In genomic region chr3:100634493-100635272, GRCh38 we compare ENCODE assay signal across 8 cellular contexts. TPM values are rescaled to one million over a fixed set of nuclear protein-coding genes. Genes with fewer than 3 reads are reported as not detected.
DNase-seq lines count a peak whose midpoint lies in the region; ATAC-seq and TF ChIP-seq lines count a peak whose summit lies in the region.

No MANE protein-coding gene starts in this region.

- DNase-seq in ELR (ENCODE audit: low read depth): peak; percentile 40
- peak; percentile 58 for DNase-seq in SK-MEL-5 (ENCODE audit: low read depth, low spot score)
- peak; percentile 32 for DNase-seq in fibroblast of villous mesenchyme (ENCODE audit: low read depth)
- peak; percentile 57 for DNase-seq in stomach
- DNase-seq in ecto neural progenitor cell (ENCODE audit: low spot score): no peak
- DNase-seq in NCI-H128 (lab: John Stamatoyannopoulos, UW; ENCODE audit: unreplicated experiment): no peak

- ATAC-seq in HG02759 (IDR thresholded peaks at IDR 0.05; ENCODE audit: unreplicated experiment) (peak; percentile 58), HG02938 (IDR thresholded peaks at IDR 0.05; ENCODE audit: unreplicated experiment) (no peak)

- in situ Hi-C loops in SK-MEL-5 (cut with HindIII; ENCODE audit: low pct_unique_long_range_greater_than_20kb, low sequenced_read_pairs): no loop called here

- H3K27me3 ChIP-seq in stomach: no peaks in the 10 kb centered on the region

- no peaks in the 10 kb centered on the region for H3K36me3 ChIP-seq in stomach

- no peak for TF ChIP-seq CTCF in fibroblast of villous mesenchyme (IDR thresholded peaks at IDR 0.05; ENCODE audit: insufficient read depth, low read depth, low read length)
- no peak for TF ChIP-seq CTCF in stomach (IDR thresholded peaks at IDR 0.05)

- H3K4me3 ChIP-seq in fibroblast of villous mesenchyme (ENCODE audit: low read depth, low read length) (no peak overlapping the region), stomach (no peak overlapping the region)

- 40 to 58% (median 42%) methylated on average over 5 of the region's 5 CpGs for WGBS in stomach, 5 donors

- TF ChIP-seq POLR2A in stomach (IDR thresholded peaks at IDR 0.05): no peak

- intact Hi-C loops in stomach (cut with DNase I; ENCODE audit: low total_unique reads): no loop called here

- no peaks in the 10 kb centered on the region for H3K9me3 ChIP-seq in stomach

- peaks cover 0 to 7% (median 0%) of the 10 kb centered on the region in 4 donors for H3K4me1 ChIP-seq in stomach

- H3K27ac ChIP-seq in stomach: peak overlapping the region in 1 of 5 donors; percentile 33

- TF ChIP-seq EP300 in stomach (IDR thresholded peaks at IDR 0.05): no peak

RNA-seq across cellular contexts. Expression of gene ADGRG7, which starts 25.3 kb away (rescaled TPM):
- not detected in 2 replicates for total RNA-seq in SK-MEL-5 (2014; rRNA removed; shearing (Covaris generic))
- not detected in 2 replicates for polyA plus RNA-seq in SK-MEL-5 (2015; cell fraction: cytosol; rRNA removed)
- not detected in 2 replicates for polyA plus RNA-seq in SK-MEL-5 (2015; cell fraction: nucleus; rRNA removed)
- total RNA-seq in fibroblast of villous mesenchyme: not detected in 2 replicates
- total RNA-seq in stomach: 1 to 10 TPM in 1 of 5 donors, not detected in 4; 5.1 TPM
- polyA plus RNA-seq in stomach: not detected

Comparison
In these comparisons a context has a peak if more than half of its experiments do, and no peak if none do; other contexts are left out.
1. DNase-seq: peak in ELR (single experiment), SK-MEL-5 (single experiment), fibroblast of villous mesenchyme (single experiment) and stomach (single experiment); none in ecto neural progenitor cell (single experiment) and NCI-H128 (single experiment).